ENCODE assay signal across 9 cellular contexts in the genomic region with DNA sequence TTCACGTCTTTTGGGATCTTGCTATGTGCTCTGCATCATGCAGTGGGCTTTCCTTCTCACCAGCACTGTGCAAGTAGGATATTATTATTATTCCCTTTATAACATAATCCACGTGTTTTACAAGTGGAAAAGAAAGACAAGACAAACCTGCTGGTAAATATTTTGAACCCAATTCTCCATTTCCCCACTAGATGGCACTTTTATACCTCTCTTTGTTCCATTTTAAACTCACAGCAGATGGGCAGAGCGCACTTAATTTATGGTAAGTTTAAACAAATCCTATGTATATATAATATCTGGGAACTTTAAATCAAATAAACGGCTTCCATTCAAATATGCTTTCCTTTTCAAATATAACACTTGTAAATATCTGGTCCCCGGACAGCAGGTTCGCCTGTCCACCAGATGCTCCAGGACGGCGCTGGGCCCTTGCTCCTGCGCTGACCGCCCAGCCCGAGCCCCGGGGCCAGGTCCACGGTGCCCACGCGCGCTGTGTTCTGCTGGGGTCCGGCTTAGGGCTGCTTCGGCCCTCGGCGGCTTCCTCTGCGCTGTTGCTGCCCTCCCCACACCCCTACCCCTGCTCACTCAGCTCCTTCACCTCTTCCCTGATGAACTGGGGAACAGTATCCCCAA. TPM values are rescaled to one million over a fixed set of nuclear protein-coding genes. Genes with fewer than 3 reads are reported as not detected.
DNase-seq lines count a peak whose midpoint lies in the region; ATAC-seq and TF ChIP-seq lines count a peak whose summit lies in the region.
"Had no signal": no experiment of that assay in that cellular context is flagged by ENCODE, and none has a peak within 500 bp of the region (broad histone marks: within the 10 kb centered on the region; RNA-seq: fewer than 3 reads in every experiment).

No MANE protein-coding gene starts in this region.

- no peaks in the 10 kb centered on the region for H3K36me3 ChIP-seq in thyroid gland

- H3K27me3 ChIP-seq in thyroid gland, result no peaks in the 10 kb centered on the region

- H3K27ac Mint-ChIP-seq in WTC11, result no peak overlapping the region
- no peak overlapping the region for H3K27ac Mint-ChIP-seq in effector memory CD8-positive, alpha-beta T cell

- no peak overlapping the region for H3K4me3 ChIP-seq in thyroid gland (replicated peaks in 1 of 3)

- TF ChIP-seq CTCF in WTC11 (IDR thresholded peaks at IDR 0.05) (peak; percentile 46), thyroid gland (IDR thresholded peaks at IDR 0.05) (peak in 4 of 6 experiments; percentile 30 to 80 (median 70))

- no peak overlapping the region for H3K4me3 Mint-ChIP-seq in WTC11
- no peak overlapping the region for H3K4me3 Mint-ChIP-seq in effector memory CD8-positive, alpha-beta T cell

- peaks cover 23% of the 10 kb centered on the region for H3K4me1 Mint-ChIP-seq in WTC11
- H3K4me1 Mint-ChIP-seq in effector memory CD8-positive, alpha-beta T cell (ENCODE audit: low read depth in 2 of 2), result peaks cover 3 to 4% of the 10 kb centered on the region in 2 donors

- H3K9me3 ChIP-seq in thyroid gland, result no peaks in the 10 kb centered on the region

- no peaks in the 10 kb centered on the region for H3K9me3 Mint-ChIP-seq in WTC11
- H3K9me3 Mint-ChIP-seq in effector memory CD8-positive, alpha-beta T cell, result no peaks in the 10 kb centered on the region

- 54 to 59% methylated on average over 21 of the region's 21 CpGs for WGBS in thyroid gland, 2 donors

- DNase-seq in A172 (ENCODE audit: low spot score), result peak; percentile 46
- DNase-seq in GM03348 (ENCODE audit: low spot score), result peak; percentile 70
- peak; percentile 62 for DNase-seq in NAMALWA (ENCODE audit: low spot score)
- DNase-seq in WTC11 (ENCODE audit: low spot score), result no peak
- peak; percentile 5 for DNase-seq in iPS DF 19.7 (ENCODE audit: low read depth, low spot score)
- no peak for DNase-seq in thyroid gland
- DNase-seq in effector memory CD8-positive, alpha-beta T cell, result no peak
- DNase-seq in GOT3 (lab: John Stamatoyannopoulos, UW), result no peak

- H3K36me3 Mint-ChIP-seq in WTC11, result no peaks in the 10 kb centered on the region
- H3K36me3 Mint-ChIP-seq in effector memory CD8-positive, alpha-beta T cell (ENCODE audit: insufficient read depth), result no peaks in the 10 kb centered on the region

- no peaks in the 10 kb centered on the region for H3K4me1 ChIP-seq in thyroid gland

- peak; percentile 23 for ATAC-seq in WTC11
- ATAC-seq in effector memory CD8-positive, alpha-beta T cell (replicated peaks), result no peak

- no peak overlapping the region for H3K27ac ChIP-seq in thyroid gland

- peaks cover 5% of the 10 kb centered on the region; the same call in 1 of the 2 replicates for H3K27me3 Mint-ChIP-seq in WTC11 (ENCODE audit: low read depth)
- peaks cover 34 to 66% of the 10 kb centered on the region in 2 donors for H3K27me3 Mint-ChIP-seq in effector memory CD8-positive, alpha-beta T cell

- POLR2A ChIA-PET in WTC11 (lab: Charles Lee), result no interaction called here

- intact Hi-C loops in thyroid gland (cut with DNase I), result loop anchor here (5.0 kb wide), 1 partner anchor 290 kb away; no protein-coding TSS in a partner anchor

- no peak for TF ChIP-seq POLR2A in thyroid gland (IDR thresholded peaks at IDR 0.05)

- CTCF ChIA-PET in WTC11 (lab: Charles Lee), result interaction anchor here (1.1 to 2.3 kb wide), 4 partner anchors 95 to 272 kb away, joined by 3 to 15 read pairs (median 6); a partner anchor contains a TSS

TF ChIP-seq in WTC11, 78 proteins besides CTCF, POLR2A, EP300 and RAD21 (continues in another document):
- no peak for TF ChIP-seq NFYB (CRISPR knock-in tag; conservative IDR thresholded peaks at IDR 0.05; ENCODE audit: low read depth)
- TF ChIP-seq, protein P1, sequence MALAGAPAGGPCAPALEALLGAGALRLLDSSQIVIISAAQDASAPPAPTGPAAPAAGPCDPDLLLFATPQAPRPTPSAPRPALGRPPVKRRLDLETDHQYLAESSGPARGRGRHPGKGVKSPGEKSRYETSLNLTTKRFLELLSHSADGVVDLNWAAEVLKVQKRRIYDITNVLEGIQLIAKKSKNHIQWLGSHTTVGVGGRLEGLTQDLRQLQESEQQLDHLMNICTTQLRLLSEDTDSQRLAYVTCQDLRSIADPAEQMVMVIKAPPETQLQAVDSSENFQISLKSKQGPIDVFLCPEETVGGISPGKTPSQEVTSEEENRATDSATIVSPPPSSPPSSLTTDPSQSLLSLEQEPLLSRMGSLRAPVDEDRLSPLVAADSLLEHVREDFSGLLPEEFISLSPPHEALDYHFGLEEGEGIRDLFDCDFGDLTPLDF (CRISPR knock-in tag; IDR thresholded peaks at IDR 0.05), result no peak
- TF ChIP-seq TEAD1 (CRISPR knock-in tag; IDR thresholded peaks at IDR 0.05), result no peak
- TF ChIP-seq ZNF232 (CRISPR knock-in tag; IDR thresholded peaks at IDR 0.05), result no peak
- TF ChIP-seq, protein P2, sequence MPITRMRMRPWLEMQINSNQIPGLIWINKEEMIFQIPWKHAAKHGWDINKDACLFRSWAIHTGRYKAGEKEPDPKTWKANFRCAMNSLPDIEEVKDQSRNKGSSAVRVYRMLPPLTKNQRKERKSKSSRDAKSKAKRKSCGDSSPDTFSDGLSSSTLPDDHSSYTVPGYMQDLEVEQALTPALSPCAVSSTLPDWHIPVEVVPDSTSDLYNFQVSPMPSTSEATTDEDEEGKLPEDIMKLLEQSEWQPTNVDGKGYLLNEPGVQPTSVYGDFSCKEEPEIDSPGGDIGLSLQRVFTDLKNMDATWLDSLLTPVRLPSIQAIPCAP (CRISPR knock-in tag; IDR thresholded peaks at IDR 0.05), result no peak
- no peak for TF ChIP-seq TEAD4 (CRISPR knock-in tag; IDR thresholded peaks at IDR 0.05)
- TF ChIP-seq, protein P3, sequence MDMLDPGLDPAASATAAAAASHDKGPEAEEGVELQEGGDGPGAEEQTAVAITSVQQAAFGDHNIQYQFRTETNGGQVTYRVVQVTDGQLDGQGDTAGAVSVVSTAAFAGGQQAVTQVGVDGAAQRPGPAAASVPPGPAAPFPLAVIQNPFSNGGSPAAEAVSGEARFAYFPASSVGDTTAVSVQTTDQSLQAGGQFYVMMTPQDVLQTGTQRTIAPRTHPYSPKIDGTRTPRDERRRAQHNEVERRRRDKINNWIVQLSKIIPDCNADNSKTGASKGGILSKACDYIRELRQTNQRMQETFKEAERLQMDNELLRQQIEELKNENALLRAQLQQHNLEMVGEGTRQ (CRISPR knock-in tag; IDR thresholded peaks at IDR 0.05), result no peak
- TF ChIP-seq ZNF416 (CRISPR knock-in tag; IDR thresholded peaks at IDR 0.05), result no peak
- TF ChIP-seq FOXK1 (CRISPR knock-in tag; IDR thresholded peaks at IDR 0.05), result no peak
- TF ChIP-seq SMAD4 (CRISPR knock-in tag; IDR thresholded peaks at IDR 0.05), result no peak
- TF ChIP-seq, protein P4, sequence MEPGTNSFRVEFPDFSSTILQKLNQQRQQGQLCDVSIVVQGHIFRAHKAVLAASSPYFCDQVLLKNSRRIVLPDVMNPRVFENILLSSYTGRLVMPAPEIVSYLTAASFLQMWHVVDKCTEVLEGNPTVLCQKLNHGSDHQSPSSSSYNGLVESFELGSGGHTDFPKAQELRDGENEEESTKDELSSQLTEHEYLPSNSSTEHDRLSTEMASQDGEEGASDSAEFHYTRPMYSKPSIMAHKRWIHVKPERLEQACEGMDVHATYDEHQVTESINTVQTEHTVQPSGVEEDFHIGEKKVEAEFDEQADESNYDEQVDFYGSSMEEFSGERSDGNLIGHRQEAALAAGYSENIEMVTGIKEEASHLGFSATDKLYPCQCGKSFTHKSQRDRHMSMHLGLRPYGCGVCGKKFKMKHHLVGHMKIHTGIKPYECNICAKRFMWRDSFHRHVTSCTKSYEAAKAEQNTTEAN (CRISPR knock-in tag; IDR thresholded peaks at IDR 0.05), result no peak
- TF ChIP-seq, protein P5, sequence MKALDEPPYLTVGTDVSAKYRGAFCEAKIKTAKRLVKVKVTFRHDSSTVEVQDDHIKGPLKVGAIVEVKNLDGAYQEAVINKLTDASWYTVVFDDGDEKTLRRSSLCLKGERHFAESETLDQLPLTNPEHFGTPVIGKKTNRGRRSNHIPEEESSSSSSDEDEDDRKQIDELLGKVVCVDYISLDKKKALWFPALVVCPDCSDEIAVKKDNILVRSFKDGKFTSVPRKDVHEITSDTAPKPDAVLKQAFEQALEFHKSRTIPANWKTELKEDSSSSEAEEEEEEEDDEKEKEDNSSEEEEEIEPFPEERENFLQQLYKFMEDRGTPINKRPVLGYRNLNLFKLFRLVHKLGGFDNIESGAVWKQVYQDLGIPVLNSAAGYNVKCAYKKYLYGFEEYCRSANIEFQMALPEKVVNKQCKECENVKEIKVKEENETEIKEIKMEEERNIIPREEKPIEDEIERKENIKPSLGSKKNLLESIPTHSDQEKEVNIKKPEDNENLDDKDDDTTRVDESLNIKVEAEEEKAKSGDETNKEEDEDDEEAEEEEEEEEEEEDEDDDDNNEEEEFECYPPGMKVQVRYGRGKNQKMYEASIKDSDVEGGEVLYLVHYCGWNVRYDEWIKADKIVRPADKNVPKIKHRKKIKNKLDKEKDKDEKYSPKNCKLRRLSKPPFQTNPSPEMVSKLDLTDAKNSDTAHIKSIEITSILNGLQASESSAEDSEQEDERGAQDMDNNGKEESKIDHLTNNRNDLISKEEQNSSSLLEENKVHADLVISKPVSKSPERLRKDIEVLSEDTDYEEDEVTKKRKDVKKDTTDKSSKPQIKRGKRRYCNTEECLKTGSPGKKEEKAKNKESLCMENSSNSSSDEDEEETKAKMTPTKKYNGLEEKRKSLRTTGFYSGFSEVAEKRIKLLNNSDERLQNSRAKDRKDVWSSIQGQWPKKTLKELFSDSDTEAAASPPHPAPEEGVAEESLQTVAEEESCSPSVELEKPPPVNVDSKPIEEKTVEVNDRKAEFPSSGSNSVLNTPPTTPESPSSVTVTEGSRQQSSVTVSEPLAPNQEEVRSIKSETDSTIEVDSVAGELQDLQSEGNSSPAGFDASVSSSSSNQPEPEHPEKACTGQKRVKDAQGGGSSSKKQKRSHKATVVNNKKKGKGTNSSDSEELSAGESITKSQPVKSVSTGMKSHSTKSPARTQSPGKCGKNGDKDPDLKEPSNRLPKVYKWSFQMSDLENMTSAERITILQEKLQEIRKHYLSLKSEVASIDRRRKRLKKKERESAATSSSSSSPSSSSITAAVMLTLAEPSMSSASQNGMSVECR (CRISPR knock-in tag; IDR thresholded peaks at IDR 0.05; ENCODE audit: borderline replicate concordance), result no peak
- no peak for TF ChIP-seq GRHL2 (CRISPR knock-in tag; IDR thresholded peaks at IDR 0.05; ENCODE audit: insufficient replicate concordance, severe bottlenecking)
- TF ChIP-seq HMGA2 (CRISPR knock-in tag; IDR thresholded peaks at IDR 0.05), result no peak
- TF ChIP-seq JAZF1 (CRISPR knock-in tag; IDR thresholded peaks at IDR 0.05), result no peak
- TF ChIP-seq, protein P6, sequence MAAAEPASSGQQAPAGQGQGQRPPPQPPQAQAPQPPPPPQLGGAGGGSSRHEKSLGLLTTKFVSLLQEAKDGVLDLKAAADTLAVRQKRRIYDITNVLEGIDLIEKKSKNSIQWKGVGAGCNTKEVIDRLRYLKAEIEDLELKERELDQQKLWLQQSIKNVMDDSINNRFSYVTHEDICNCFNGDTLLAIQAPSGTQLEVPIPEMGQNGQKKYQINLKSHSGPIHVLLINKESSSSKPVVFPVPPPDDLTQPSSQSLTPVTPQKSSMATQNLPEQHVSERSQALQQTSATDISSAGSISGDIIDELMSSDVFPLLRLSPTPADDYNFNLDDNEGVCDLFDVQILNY (CRISPR knock-in tag; IDR thresholded peaks at IDR 0.05), result no peak
- no peak for TF ChIP-seq MXD4 (CRISPR knock-in tag; IDR thresholded peaks at IDR 0.05; ENCODE audit: borderline replicate concordance)

RNA-seq across cellular contexts. Expression of a gene that starts 31.1 kb away (rescaled TPM):
- not detected in 2 replicates for total RNA-seq in A172 (2014; rRNA removed; shearing (Covaris generic))
- total RNA-seq in WTC11 (2021) (1.6 to 1.9 TPM (median 1.6 TPM) in 3 replicates), thyroid gland (not detected)
- total RNA-seq: subcutaneous adipose tissue had no signal

Comparison
In these comparisons a context has a peak if more than half of its experiments do, and no peak if none do; other contexts are left out.
1. DNase-seq: peak in A172 (single experiment), GM03348 (single experiment), NAMALWA (single experiment) and iPS DF 19.7 (single experiment); none in WTC11 (single experiment), thyroid gland (0 of 2), effector memory CD8-positive, alpha-beta T cell (0 of 3) and GOT3 (single experiment).